36 cellular contexts compared by ENCODE assay signal in genomic region chr13:36495431-36495830, GRCh38.
"Had no signal": no experiment of that assay in that cellular context is flagged by ENCODE, and none has a peak within 500 bp of the region (broad histone marks: within the 10 kb centered on the region; RNA-seq: fewer than 3 reads in every experiment).

No MANE protein-coding gene starts in this region.

- H3K9me3 ChIP-seq: MG63 had no signal

- H3K27me3 ChIP-seq: MG63 had no signal

- H3K36me3 ChIP-seq: MG63 had no signal

- H3K4me3 ChIP-seq: MG63 had no signal

- DNase-seq: Karpas-422, Kasumi-1, MG63, MM.1S, MV-4-11, NCI-H1048, NCI-H1092, NCI-H1092 treated with DMSO at 0.1 percent for 48 hours, NCI-H1105, NCI-H1105 treated with DMSO at 0.1 percent for 48 hours, NCI-H1417, NCI-H1417 treated with DMSO at 0.1 percent for 48 hours, NCI-H1436, NCI-H1436 treated with DMSO at 0.1 percent for 48 hours, NCI-H146, NCI-H1694, NCI-H1694 treated with DMSO at 0.1 percent for 48 hours, NCI-H187, NCI-H187 treated with DMSO at 0.1 percent for 48 hours, NCI-H1930, NCI-H2029, NCI-H2029 treated with DMSO at 0.1 percent for 48 hours, NCI-H2081, NCI-H2081 treated with DMSO at 0.1 percent for 48 hours, NCI-H2107, NCI-H2171, NCI-H2171 treated with DMSO at 0.1 percent for 48 hours, NCI-H2227 treated with DMSO at 0.1 percent for 48 hours, NCI-H226, NCI-H345, NCI-H446, NCI-H446 treated with DMSO at 0.1 percent for 48 hours, NCI-H510A, NCI-H510A treated with DMSO at 0.1 percent for 48 hours, NCI-H524, NCI-H524 treated with DMSO at 0.1 percent for 48 hours had no signal
